9 cellular contexts compared by ENCODE assay signal in the genomic region with DNA sequence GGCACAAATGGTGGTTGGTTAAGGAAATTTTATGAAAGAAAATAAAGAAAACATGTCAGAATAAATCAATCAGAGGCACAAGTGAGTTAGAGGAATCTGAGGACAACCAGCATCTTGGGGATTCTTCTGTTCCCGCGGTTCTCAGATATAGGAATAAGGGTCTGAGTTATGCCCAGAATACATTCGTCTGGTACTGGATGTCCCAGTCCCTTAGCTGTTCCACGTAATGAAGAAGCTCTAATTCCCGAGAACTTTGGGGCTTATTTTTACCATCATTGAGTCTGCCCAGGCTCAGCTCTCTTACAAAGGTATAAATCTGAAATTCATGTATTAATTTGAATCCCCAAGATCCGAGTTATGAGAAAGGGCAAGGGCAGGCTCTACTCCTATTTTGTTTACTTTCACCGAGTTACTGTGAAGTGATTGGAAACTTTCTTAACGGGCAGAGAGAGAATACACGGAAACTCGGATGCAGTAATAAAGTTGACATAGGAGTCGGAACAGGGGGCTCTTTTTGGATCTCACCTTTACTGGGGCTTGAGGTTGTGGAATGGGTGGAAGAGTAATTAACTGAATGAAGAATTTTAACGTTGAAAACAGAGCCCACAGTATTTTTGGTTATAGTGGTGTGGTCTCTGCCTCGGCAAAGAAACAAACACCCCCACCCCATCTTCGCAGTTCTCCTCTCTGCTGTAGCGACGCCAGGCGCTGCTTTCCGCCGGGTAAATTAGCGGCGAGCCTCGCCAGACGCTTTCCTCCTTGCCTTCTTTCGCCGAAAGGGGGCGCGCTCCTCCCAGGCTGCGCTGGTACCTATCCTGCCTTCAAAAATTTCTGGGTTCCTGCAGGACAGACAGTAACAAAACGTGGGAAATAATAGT. TPM values are rescaled to one million over a fixed set of nuclear protein-coding genes. Genes with fewer than 3 reads are reported as not detected.
DNase-seq lines count a peak whose midpoint lies in the region; ATAC-seq lines count a peak whose summit lies in the region.
"Had no signal": no experiment of that assay in that cellular context is flagged by ENCODE, and none has a peak within 500 bp of the region (broad histone marks: within the 10 kb centered on the region; RNA-seq: fewer than 3 reads in every experiment).

No MANE protein-coding gene starts in this region.

- no peak overlapping the region for H3K18ac ChIP-seq in mesendoderm (ENCODE audit: low read length)

- H3K9me3 ChIP-seq in aorta (ENCODE audit: control insufficient read depth, low read length), result no peaks in the 10 kb centered on the region

- H3K4ac ChIP-seq in mesendoderm (ENCODE audit: low read depth, low read length), result no peak overlapping the region

- no peaks in the 10 kb centered on the region for H3K9me3 Mint-ChIP-seq in activated T-helper 2 cell treated with anti-CD3 and anti-CD28 coated beads, Interferon-gamma antibody, Interleukin-2, Interleukin-4, amounts not matched to agents 10 μg/mL and 5 μg/mL and 100 μg/mL, durations not matched to agents 14 hours and 24 hours and 36 hours

- H3K9ac ChIP-seq in mesendoderm (ENCODE audit: low read length), result no peak overlapping the region

- H2BK15ac ChIP-seq in mesendoderm (replicated peaks; ENCODE audit: low read depth), result no peak overlapping the region

- H3K27me3 ChIP-seq in mesendoderm (ENCODE audit: insufficient read depth, low read length, poor library complexity) (peaks cover 47% of the 10 kb centered on the region), aorta (ENCODE audit: control insufficient read depth in 1 of 2, insufficient read depth in 2 of 2, low read length in 1 of 2) (no peaks in the 10 kb centered on the region)

- H3K36me3 Mint-ChIP-seq in activated T-helper 2 cell treated with anti-CD3 and anti-CD28 coated beads, Interferon-gamma antibody, Interleukin-2, Interleukin-4, amounts not matched to agents 10 μg/mL and 5 μg/mL and 100 μg/mL, durations not matched to agents 14 hours and 24 hours and 36 hours (ENCODE audit: low read depth), result no peaks in the 10 kb centered on the region

- H3K36me3 ChIP-seq in mesendoderm (ENCODE audit: control insufficient read depth, insufficient read depth, low read length), result no peaks in the 10 kb centered on the region
- no peaks in the 10 kb centered on the region for H3K36me3 ChIP-seq in aorta (ENCODE audit: control insufficient read depth in 1 of 2, insufficient read depth in 2 of 2, low read length in 1 of 2)

- H3K56ac ChIP-seq in mesendoderm (ENCODE audit: low read length), result no peak overlapping the region

- H2BK5ac ChIP-seq in mesendoderm (ENCODE audit: low read length), result no peak overlapping the region

- no peak overlapping the region for H3K23ac ChIP-seq in mesendoderm (ENCODE audit: low read length)

- no peak overlapping the region for H2BK120ac ChIP-seq in mesendoderm (ENCODE audit: low read depth, low read length)

- no peaks in the 10 kb centered on the region for H3K79me1 ChIP-seq in mesendoderm (ENCODE audit: low read length)

- H3K4me1 ChIP-seq in mesendoderm (ENCODE audit: control insufficient read depth, low read depth, low read length), result no peaks in the 10 kb centered on the region
- no peaks in the 10 kb centered on the region for H3K4me1 ChIP-seq in aorta (ENCODE audit: control insufficient read depth in 1 of 2, insufficient read depth in 2 of 2, low read length in 2 of 2)

- H3K27ac Mint-ChIP-seq in activated T-helper 2 cell treated with anti-CD3 and anti-CD28 coated beads, Interferon-gamma antibody, Interleukin-2, Interleukin-4, amounts not matched to agents 10 μg/mL and 5 μg/mL and 100 μg/mL, durations not matched to agents 14 hours and 24 hours and 36 hours, result no peak overlapping the region
- H3K27ac Mint-ChIP-seq: naive thymus-derived CD4-positive, alpha-beta T cell had no signal

- H3K27me3 Mint-ChIP-seq in activated T-helper 2 cell treated with anti-CD3 and anti-CD28 coated beads, Interferon-gamma antibody, Interleukin-2, Interleukin-4, amounts not matched to agents 10 μg/mL and 5 μg/mL and 100 μg/mL, durations not matched to agents 14 hours and 24 hours and 36 hours (ENCODE audit: low read depth), result peaks cover 75% of the 10 kb centered on the region

- intact Hi-C loops in aorta (cut with DNase I), result loop anchor here (5.0 to 10.0 kb wide), 3 partner anchors 54 to 211 kb away; no protein-coding TSS in a partner anchor
- intact Hi-C loops in activated T-helper 2 cell treated with anti-CD3 and anti-CD28 coated beads, Interferon-gamma antibody, Interleukin-2, Interleukin-4, amounts not matched to agents 10 μg/mL and 5 μg/mL and 100 μg/mL, durations not matched to agents 14 hours and 24 hours and 36 hours (cut with micrococcal nuclease), result no loop called here

- DNase-seq in stimulated activated CD4-positive, alpha-beta T cell treated with anti-CD3 and anti-CD28 coated beads, Interleukin-1b, Interleukin-23, amount 100 ng/mL, for 48 hours, result peak; percentile 36
- DNase-seq in stimulated activated CD4-positive, alpha-beta T cell treated with anti-CD3 and anti-CD28 coated beads, Interleukin-12 subunit alpha, Interleukin-12 subunit beta, amount 100 ng/mL, for 4 hours, result no peak
- DNase-seq in dermis blood vessel endothelial cell (peak; percentile 64), mesendoderm (peak; percentile 68), aorta (peak in 1 of 2 donors; percentile 94), NCI-H1092 treated with DMSO at 0.1 percent for 48 hours (lab: John Stamatoyannopoulos, UW) (no peak)
- DNase-seq in activated T-helper 2 cell treated with anti-CD3 and anti-CD28 coated beads, Interferon-gamma antibody, Interleukin-2, Interleukin-4, amounts not matched to agents 10 μg/mL and 5 μg/mL and 100 μg/mL, durations not matched to agents 14 hours and 24 hours and 36 hours (ENCODE audit: low spot score), result no peak

- no peak overlapping the region for H2AK5ac ChIP-seq in mesendoderm (ENCODE audit: low read length)

- H3K4me1 Mint-ChIP-seq in activated T-helper 2 cell treated with anti-CD3 and anti-CD28 coated beads, Interferon-gamma antibody, Interleukin-2, Interleukin-4, amounts not matched to agents 10 μg/mL and 5 μg/mL and 100 μg/mL, durations not matched to agents 14 hours and 24 hours and 36 hours (ENCODE audit: low read depth), result peaks cover 5% of the 10 kb centered on the region

- H4K8ac ChIP-seq in mesendoderm (ENCODE audit: low read depth, low read length), result no peak overlapping the region

- no peak overlapping the region for H3K4me3 ChIP-seq in mesendoderm (ENCODE audit: low read length)
- no peak overlapping the region for H3K4me3 ChIP-seq in aorta (ENCODE audit: low read length in 2 of 2)

- H3K27ac ChIP-seq in mesendoderm (ENCODE audit: low read depth, low read length), result no peak overlapping the region
- no peak overlapping the region for H3K27ac ChIP-seq in aorta (ENCODE audit: low read depth in 1 of 2, low read length in 2 of 2)

- H3K79me2 ChIP-seq in mesendoderm (ENCODE audit: control insufficient read depth, insufficient read depth, low read length), result no peaks in the 10 kb centered on the region

- H3K4me3 Mint-ChIP-seq in activated T-helper 2 cell treated with anti-CD3 and anti-CD28 coated beads, Interferon-gamma antibody, Interleukin-2, Interleukin-4, amounts not matched to agents 10 μg/mL and 5 μg/mL and 100 μg/mL, durations not matched to agents 14 hours and 24 hours and 36 hours (ENCODE audit: low read depth), result no peak overlapping the region
- H3K4me3 Mint-ChIP-seq: naive thymus-derived CD4-positive, alpha-beta T cell had no signal

- no peak overlapping the region for H4K5ac ChIP-seq in mesendoderm (ENCODE audit: low read length)

- peak; percentile 66 for ATAC-seq in aorta (ENCODE audit: low FRiP score)
- no peak for ATAC-seq in GM18498 (IDR thresholded peaks at IDR 0.05; ENCODE audit: unreplicated experiment)
- ATAC-seq: naive thymus-derived CD4-positive, alpha-beta T cell had no signal

- no CpG with 5 or more reads among the region's 29 CpGs for WGBS in mesendoderm (ENCODE audit: extremely low coverage, insufficient coverage, low lambda C conversion rate)
- WGBS in aorta, 2 donors, result 31 to 39% methylated on average over 29 of the region's 29 CpGs

- H3K4me2 ChIP-seq in mesendoderm (ENCODE audit: low read length), result no peak overlapping the region

RNA-seq across cellular contexts. Expression of gene PRRX1, which starts 7.1 kb away (rescaled TPM):
- total RNA-seq in dermis blood vessel endothelial cell (0.17 and 0.37 TPM in 2 replicates), aorta (100 to 1,000 TPM; 159 to 272 TPM)
- 0.08 TPM for polyA plus RNA-seq in mesendoderm (2013, experiment 1 of 2)
- 0.14 TPM for polyA plus RNA-seq in mesendoderm (2013, experiment 2 of 2)
- polyA plus RNA-seq in aorta, result 10 to 100 TPM; 15.2 to 51.6 TPM
- not detected in 2 replicates for total RNA-seq in activated T-helper 2 cell treated with anti-CD3 and anti-CD28 coated beads, Interferon-gamma antibody, Interleukin-2, Interleukin-4, amounts not matched to agents 10 μg/mL and 5 μg/mL and 100 μg/mL, durations not matched to agents 14 hours and 24 hours and 36 hours
- total RNA-seq: naive thymus-derived CD4-positive, alpha-beta T cell had no signal
- polyA plus RNA-seq: naive thymus-derived CD4-positive, alpha-beta T cell had no signal

Comparison
In these comparisons a context has a peak if more than half of its experiments do, and no peak if none do; other contexts are left out.
1. DNase-seq: peak in stimulated activated CD4-positive, alpha-beta T cell treated with anti-CD3 and anti-CD28 coated beads, Interleukin-1b, Interleukin-23, amount 100 ng/mL, for 48 hours (single experiment), dermis blood vessel endothelial cell (single experiment) and mesendoderm (single experiment); none in stimulated activated CD4-positive, alpha-beta T cell treated with anti-CD3 and anti-CD28 coated beads, Interleukin-12 subunit alpha, Interleukin-12 subunit beta, amount 100 ng/mL, for 4 hours (single experiment), NCI-H1092 treated with DMSO at 0.1 percent for 48 hours (single experiment) and activated T-helper 2 cell treated with anti-CD3 and anti-CD28 coated beads, Interferon-gamma antibody, Interleukin-2, Interleukin-4, amounts not matched to agents 10 μg/mL and 5 μg/mL and 100 μg/mL, durations not matched to agents 14 hours and 24 hours and 36 hours (single experiment).
2. RNA of gene PRRX1, which starts 7.1 kb away (total RNA-seq): 159 to 272 TPM in aorta; 0.17 to 0.37 TPM in dermis blood vessel endothelial cell and not detected in activated T-helper 2 cell treated with anti-CD3 and anti-CD28 coated beads, Interferon-gamma antibody, Interleukin-2, Interleukin-4, amounts not matched to agents 10 μg/mL and 5 μg/mL and 100 μg/mL, durations not matched to agents 14 hours and 24 hours and 36 hours; every median in the first group is over 100 times any median in the second.